ENCODE assay signal across 15 cellular contexts in genomic region chr11:118308995-118309528, GRCh38. TPM values are rescaled to one million over a fixed set of nuclear protein-coding genes. Genes with fewer than 3 reads are reported as not detected.
A peak's percentile ranks its signal among the peaks of the same experiment; 100 is the strongest.
DNase-seq lines count a peak whose midpoint lies in the region; ATAC-seq and TF ChIP-seq lines count a peak whose summit lies in the region.
"Not testable (repeated sequence)": the region's sequence is repeated elsewhere in the genome, so short reads cannot be mapped to it uniquely, and the experiment has no call there.
"Had no signal": no experiment of that assay in that cellular context is flagged by ENCODE, and none has a peak within 500 bp of the region (broad histone marks: within the 10 kb centered on the region; RNA-seq: fewer than 3 reads in every experiment).

No MANE protein-coding gene starts in this region.

- not testable (repeated sequence) for H3K27me3 Mint-ChIP-seq in activated CD4-positive, alpha-beta memory T cell treated with anti-CD3 and anti-CD28 coated beads, Interleukin-2, amount 10 ng/mL, durations not matched to agents 7 days and 5 days; activated T-cell treated with anti-CD3 and anti-CD28 coated beads, Interleukin-2, amount 50 U/mL, for 4 hours (ENCODE audit: low read depth); activated naive CD4-positive, alpha-beta T cell treated with anti-CD3 and anti-CD28 coated beads, Interleukin-2, amount 10 ng/mL, durations not matched to agents 7 days and 5 days; activated naive CD8-positive, alpha-beta T cell treated with anti-CD3 and anti-CD28 coated beads, Interleukin-2, amount 50 U/mL, for 24 hours; natural killer cell treated with Interleukin-12 subunit alpha and Interleukin-12 subunit beta and Interleukin-15 and Interleukin-18, amount 100 ng/mL, for 72 hours; stimulated activated naive CD8-positive, alpha-beta T cell treated with anti-CD3 and anti-CD28 coated beads, Interleukin-15, amount 100 ng/mL, for 72 hours

- peaks cover 96% of the 10 kb centered on the region for H3K79me2 ChIP-seq in DND-41 (ENCODE audit: insufficient read depth, low read length)

- not testable (repeated sequence) for H3K4me3 ChIP-seq in DND-41 (ENCODE audit: low read depth in 1 of 2, low read length in 2 of 2)

- H3K36me3 ChIP-seq in DND-41 (ENCODE audit: insufficient read depth, low read length), result peaks cover 78% of the 10 kb centered on the region

- not testable (repeated sequence) for TF ChIP-seq CTCF in DND-41 (IDR thresholded peaks at IDR 0.05; ENCODE audit: borderline replicate concordance, extremely low read depth, low read length, poor library complexity, severe bottlenecking)

- peak overlapping the region; percentile 48 for H3K27ac Mint-ChIP-seq in activated CD4-positive, alpha-beta memory T cell treated with anti-CD3 and anti-CD28 coated beads, Interleukin-2, amount 10 ng/mL, durations not matched to agents 7 days and 5 days
- peak overlapping the region; percentile 0 for H3K27ac Mint-ChIP-seq in activated naive CD4-positive, alpha-beta T cell treated with anti-CD3 and anti-CD28 coated beads, Interleukin-2, amount 10 ng/mL, durations not matched to agents 7 days and 5 days
- H3K27ac Mint-ChIP-seq in activated naive CD8-positive, alpha-beta T cell treated with anti-CD3 and anti-CD28 coated beads, Interleukin-2, amount 50 U/mL, for 24 hours, result peak overlapping the region; percentile 98
- H3K27ac Mint-ChIP-seq in natural killer cell treated with Interleukin-12 subunit alpha and Interleukin-12 subunit beta and Interleukin-15 and Interleukin-18, amount 100 ng/mL, for 72 hours, result peak overlapping the region; percentile 0 to 7
- H3K27ac Mint-ChIP-seq in stimulated activated naive CD8-positive, alpha-beta T cell treated with anti-CD3 and anti-CD28 coated beads, Interleukin-15, amount 100 ng/mL, for 72 hours, result peak overlapping the region; percentile 1 to 33

- H3K27ac ChIP-seq in DND-41 (ENCODE audit: low read length), result peak overlapping the region; percentile 97

- peak overlapping the region; percentile 60; the same call in 1 of the 2 replicates for H3K4me2 ChIP-seq in DND-41 (ENCODE audit: insufficient read depth, low read length)

- not testable (repeated sequence) for DNase-seq in DND-41; activated CD4-positive, alpha-beta memory T cell treated with anti-CD3 and anti-CD28 coated beads, Interleukin-2, amount 10 ng/mL, durations not matched to agents 7 days and 5 days; activated T-cell treated with anti-CD3 and anti-CD28 coated beads, Interleukin-2, amount 50 U/mL, for 4 hours; activated naive CD4-positive, alpha-beta T cell treated with anti-CD3 and anti-CD28 coated beads, Interleukin-2, amount 10 ng/mL, durations not matched to agents 7 days and 5 days; activated naive CD8-positive, alpha-beta T cell treated with anti-CD3 and anti-CD28 coated beads, Interleukin-2, amount 50 U/mL, for 24 hours; natural killer cell treated with Interleukin-12 subunit alpha and Interleukin-12 subunit beta and Interleukin-15 and Interleukin-18, amount 100 ng/mL, for 72 hours (ENCODE audit: low spot score); stimulated activated naive CD8-positive, alpha-beta T cell treated with anti-CD3 and anti-CD28 coated beads, Interleukin-15, amount 100 ng/mL, for 72 hours

- not testable (repeated sequence) for H2AFZ ChIP-seq in DND-41 (ENCODE audit: low read depth, low read length)

- not testable (repeated sequence) for H3K9me3 ChIP-seq in DND-41 (ENCODE audit: insufficient read depth, low read length, severe bottlenecking)

- peaks cover 84% of the 10 kb centered on the region for H3K36me3 Mint-ChIP-seq in activated CD4-positive, alpha-beta memory T cell treated with anti-CD3 and anti-CD28 coated beads, Interleukin-2, amount 10 ng/mL, durations not matched to agents 7 days and 5 days (ENCODE audit: low read depth)
- peaks cover 65% of the 10 kb centered on the region for H3K36me3 Mint-ChIP-seq in activated T-cell treated with anti-CD3 and anti-CD28 coated beads, Interleukin-2, amount 50 U/mL, for 4 hours (ENCODE audit: insufficient read depth)
- H3K36me3 Mint-ChIP-seq in activated naive CD4-positive, alpha-beta T cell treated with anti-CD3 and anti-CD28 coated beads, Interleukin-2, amount 10 ng/mL, durations not matched to agents 7 days and 5 days, result peaks cover 79% of the 10 kb centered on the region
- peaks cover 82% of the 10 kb centered on the region for H3K36me3 Mint-ChIP-seq in activated naive CD8-positive, alpha-beta T cell treated with anti-CD3 and anti-CD28 coated beads, Interleukin-2, amount 50 U/mL, for 24 hours (ENCODE audit: low read depth)
- peaks cover 15% of the 10 kb centered on the region for H3K36me3 Mint-ChIP-seq in natural killer cell treated with Interleukin-12 subunit alpha and Interleukin-12 subunit beta and Interleukin-15 and Interleukin-18, amount 100 ng/mL, for 72 hours

- peaks cover 90% of the 10 kb centered on the region for H3K4me1 ChIP-seq in DND-41 (ENCODE audit: insufficient read depth, low read length)

- not testable (repeated sequence) for H4K20me1 ChIP-seq in DND-41 (ENCODE audit: insufficient read depth, low read length)

- CTCF ChIA-PET in activated CD4-positive, alpha-beta memory T cell treated with anti-CD3 and anti-CD28 coated beads, Interleukin-2, amount 10 ng/mL, durations not matched to agents 7 days and 5 days (lab: Charles Lee), result interaction anchor here (0.6 to 6.5 kb wide), 4 partner anchors 13 to 136 kb away, joined by 3 to 43 read pairs (median 8); no protein-coding TSS in a partner anchor
- CTCF ChIA-PET in activated naive CD4-positive, alpha-beta T cell treated with anti-CD3 and anti-CD28 coated beads, Interleukin-2, amount 10 ng/mL, durations not matched to agents 7 days and 5 days (lab: Charles Lee), result interaction anchor here (1.0 to 2.5 kb wide), 5 partner anchors 10 to 111 kb away, joined by 3 to 11 read pairs (median 6); partner anchors contain the start of gene CD3D

- not testable (repeated sequence) for H3K27me3 ChIP-seq in DND-41 (ENCODE audit: insufficient read depth, low read length, poor library complexity)

- not testable (repeated sequence) for H3K4me3 Mint-ChIP-seq in activated CD4-positive, alpha-beta memory T cell treated with anti-CD3 and anti-CD28 coated beads, Interleukin-2, amount 10 ng/mL, durations not matched to agents 7 days and 5 days; activated naive CD4-positive, alpha-beta T cell treated with anti-CD3 and anti-CD28 coated beads, Interleukin-2, amount 10 ng/mL, durations not matched to agents 7 days and 5 days; natural killer cell treated with Interleukin-12 subunit alpha and Interleukin-12 subunit beta and Interleukin-15 and Interleukin-18, amount 100 ng/mL, for 72 hours
- peak overlapping the region; percentile 23 for H3K4me3 Mint-ChIP-seq in activated T-cell treated with anti-CD3 and anti-CD28 coated beads, Interleukin-2, amount 50 U/mL, for 4 hours
- peak overlapping the region; percentile 97 for H3K4me3 Mint-ChIP-seq in activated naive CD8-positive, alpha-beta T cell treated with anti-CD3 and anti-CD28 coated beads, Interleukin-2, amount 50 U/mL, for 24 hours
- peak overlapping the region; percentile 5 to 99 for H3K4me3 Mint-ChIP-seq in stimulated activated naive CD8-positive, alpha-beta T cell treated with anti-CD3 and anti-CD28 coated beads, Interleukin-15, amount 100 ng/mL, for 72 hours

- not testable (repeated sequence) for H3K9me3 Mint-ChIP-seq in activated CD4-positive, alpha-beta memory T cell treated with anti-CD3 and anti-CD28 coated beads, Interleukin-2, amount 10 ng/mL, durations not matched to agents 7 days and 5 days; activated T-cell treated with anti-CD3 and anti-CD28 coated beads, Interleukin-2, amount 50 U/mL, for 4 hours; activated naive CD4-positive, alpha-beta T cell treated with anti-CD3 and anti-CD28 coated beads, Interleukin-2, amount 10 ng/mL, durations not matched to agents 7 days and 5 days; activated naive CD8-positive, alpha-beta T cell treated with anti-CD3 and anti-CD28 coated beads, Interleukin-2, amount 50 U/mL, for 24 hours; natural killer cell treated with Interleukin-12 subunit alpha and Interleukin-12 subunit beta and Interleukin-15 and Interleukin-18, amount 100 ng/mL, for 72 hours; stimulated activated naive CD8-positive, alpha-beta T cell treated with anti-CD3 and anti-CD28 coated beads, Interleukin-15, amount 100 ng/mL, for 72 hours

- not testable (repeated sequence) for ATAC-seq in DND-41 (ENCODE audit: insufficient read depth, low read depth); natural killer cell treated with Interleukin-12 subunit alpha and Interleukin-12 subunit beta and Interleukin-15 and Interleukin-18, amount 100 ng/mL, for 72 hours
- peak; percentile 42 to 71 for ATAC-seq in activated CD4-positive, CD25-positive, alpha-beta regulatory T cell treated with anti-CD3 and anti-CD28 coated beads, Interleukin-2, amount 50 U/mL, for 24 hours
- peak; percentile 15 to 20 for ATAC-seq in activated T-cell treated with anti-CD3 and anti-CD28 coated beads, Interleukin-2, amount 50 U/mL, for 4 hours
- peak; percentile 45 for ATAC-seq in activated naive CD8-positive, alpha-beta T cell treated with anti-CD3 and anti-CD28 coated beads, Interleukin-2, amount 50 U/mL, for 24 hours
- ATAC-seq in stimulated activated naive CD8-positive, alpha-beta T cell treated with anti-CD3 and anti-CD28 coated beads, Interleukin-15, amount 100 ng/mL, for 72 hours, result peak; percentile 27

- H3K4me1 Mint-ChIP-seq in activated CD4-positive, alpha-beta memory T cell treated with anti-CD3 and anti-CD28 coated beads, Interleukin-2, amount 10 ng/mL, durations not matched to agents 7 days and 5 days, result peaks cover 78% of the 10 kb centered on the region
- H3K4me1 Mint-ChIP-seq in activated T-cell treated with anti-CD3 and anti-CD28 coated beads, Interleukin-2, amount 50 U/mL, for 4 hours (ENCODE audit: low read depth), result peaks cover 82% of the 10 kb centered on the region
- peaks cover 83% of the 10 kb centered on the region for H3K4me1 Mint-ChIP-seq in activated naive CD4-positive, alpha-beta T cell treated with anti-CD3 and anti-CD28 coated beads, Interleukin-2, amount 10 ng/mL, durations not matched to agents 7 days and 5 days
- H3K4me1 Mint-ChIP-seq in activated naive CD8-positive, alpha-beta T cell treated with anti-CD3 and anti-CD28 coated beads, Interleukin-2, amount 50 U/mL, for 24 hours, result peaks cover 81% of the 10 kb centered on the region
- H3K4me1 Mint-ChIP-seq in natural killer cell treated with Interleukin-12 subunit alpha and Interleukin-12 subunit beta and Interleukin-15 and Interleukin-18, amount 100 ng/mL, for 72 hours (ENCODE audit: low read depth in 2 of 2), result peaks cover 34 to 59% of the 10 kb centered on the region in 2 donors
- H3K4me1 Mint-ChIP-seq in stimulated activated naive CD8-positive, alpha-beta T cell treated with anti-CD3 and anti-CD28 coated beads, Interleukin-15, amount 100 ng/mL, for 72 hours, result peaks cover 78% of the 10 kb centered on the region

- POLR2A ChIA-PET in activated CD4-positive, alpha-beta memory T cell treated with anti-CD3 and anti-CD28 coated beads, Interleukin-2, amount 10 ng/mL, durations not matched to agents 7 days and 5 days (lab: Charles Lee), result interaction anchor here (0.6 to 1.4 kb wide), 2 partner anchors 24 to 107 kb away, joined by 3 to 4 read pairs; no protein-coding TSS in a partner anchor

- not testable (repeated sequence) for H3K9ac ChIP-seq in DND-41 (ENCODE audit: low read depth, low read length)

RNA-seq across cellular contexts. Expression of gene CD3E, which starts 4.5 kb away (rescaled TPM):
- total RNA-seq in activated CD4-positive, alpha-beta memory T cell treated with anti-CD3 and anti-CD28 coated beads, Interleukin-2, amount 10 ng/mL, durations not matched to agents 7 days and 5 days, result 100 to 1,000 TPM; 639 to 653 TPM
- total RNA-seq in activated T-cell treated with anti-CD3 and anti-CD28 coated beads, Interleukin-2, amount 50 U/mL, for 4 hours, result 100 to 1,000 TPM; 371 to 436 (median 407) TPM
- total RNA-seq in natural killer cell treated with Interleukin-12 subunit alpha and Interleukin-12 subunit beta and Interleukin-15 and Interleukin-18, amount 100 ng/mL, for 72 hours, result 100 to 1,000 TPM in 1 of 2 donors, 10 to 100 TPM in 1; 25.7 to 148 TPM
- total RNA-seq: A673, Calu3, Daoy, H7, IMR-90, M059J, PC-9 had no signal

RNA-seq across cellular contexts. Expression of gene CD3D, which starts 33.4 kb away (rescaled TPM):
- 100 to 1,000 TPM; 467 to 476 TPM for total RNA-seq in activated CD4-positive, alpha-beta memory T cell treated with anti-CD3 and anti-CD28 coated beads, Interleukin-2, amount 10 ng/mL, durations not matched to agents 7 days and 5 days
- 100 to 1,000 TPM; 412 to 451 (median 427) TPM for total RNA-seq in activated T-cell treated with anti-CD3 and anti-CD28 coated beads, Interleukin-2, amount 50 U/mL, for 4 hours
- 100 to 1,000 TPM in 1 of 2 donors, 10 to 100 TPM in 1; 30.5 to 161 TPM for total RNA-seq in natural killer cell treated with Interleukin-12 subunit alpha and Interleukin-12 subunit beta and Interleukin-15 and Interleukin-18, amount 100 ng/mL, for 72 hours
- total RNA-seq: A673, Calu3, IMR-90, M059J, PC-9 had no signal

RNA-seq across cellular contexts. Expression of gene CD3G, which starts 35.1 kb away (rescaled TPM):
- total RNA-seq in activated CD4-positive, alpha-beta memory T cell treated with anti-CD3 and anti-CD28 coated beads, Interleukin-2, amount 10 ng/mL, durations not matched to agents 7 days and 5 days, result 100 to 1,000 TPM; 223 to 225 TPM
- total RNA-seq in activated T-cell treated with anti-CD3 and anti-CD28 coated beads, Interleukin-2, amount 50 U/mL, for 4 hours, result 100 to 1,000 TPM in 2 of 3 donors, 10 to 100 TPM in 1; 86.4 to 105 (median 102) TPM
- 10 to 100 TPM in 1 of 2 donors, 1 to 10 TPM in 1; 7.1 to 49.4 TPM for total RNA-seq in natural killer cell treated with Interleukin-12 subunit alpha and Interleukin-12 subunit beta and Interleukin-15 and Interleukin-18, amount 100 ng/mL, for 72 hours
- total RNA-seq: A673, Calu3, Daoy, H7, IMR-90, M059J, PC-9 had no signal

RNA-seq across cellular contexts. Expression of gene MPZL2, which starts 45.0 kb away (rescaled TPM):
- 1 to 10 TPM; 3.8 to 5.3 TPM for total RNA-seq in activated CD4-positive, alpha-beta memory T cell treated with anti-CD3 and anti-CD28 coated beads, Interleukin-2, amount 10 ng/mL, durations not matched to agents 7 days and 5 days
- 10 to 100 TPM in 2 of 3 donors, 1 to 10 TPM in 1; 9.0 to 12.9 (median 12.8) TPM for total RNA-seq in activated T-cell treated with anti-CD3 and anti-CD28 coated beads, Interleukin-2, amount 50 U/mL, for 4 hours
- total RNA-seq in natural killer cell treated with Interleukin-12 subunit alpha and Interleukin-12 subunit beta and Interleukin-15 and Interleukin-18, amount 100 ng/mL, for 72 hours, result under 1 TPM in 1 of 2 donors, not detected in 1; 0.45 TPM
- total RNA-seq: A673, IMR-90 had no signal

RNA-seq across cellular contexts. Expression of gene UBE4A, which starts 50.3 kb away (rescaled TPM):
- total RNA-seq in activated CD4-positive, alpha-beta memory T cell treated with anti-CD3 and anti-CD28 coated beads, Interleukin-2, amount 10 ng/mL, durations not matched to agents 7 days and 5 days, result 10 to 100 TPM; 42.1 to 44.1 TPM
- total RNA-seq in activated T-cell treated with anti-CD3 and anti-CD28 coated beads, Interleukin-2, amount 50 U/mL, for 4 hours, result 10 to 100 TPM; 43.7 to 45.1 (median 45.0) TPM
- 10 to 100 TPM; 45.0 to 58.8 TPM for total RNA-seq in natural killer cell treated with Interleukin-12 subunit alpha and Interleukin-12 subunit beta and Interleukin-15 and Interleukin-18, amount 100 ng/mL, for 72 hours

Comparison
In these comparisons a context has a peak if more than half of its experiments do, and no peak if none do; other contexts are left out.
1. H3K27ac Mint-ChIP-seq: peak in every context shown above with its lines; median percentile 98 in activated naive CD8-positive, alpha-beta T cell treated with anti-CD3 and anti-CD28 coated beads, Interleukin-2, amount 50 U/mL, for 24 hours; 48 in activated CD4-positive, alpha-beta memory T cell treated with anti-CD3 and anti-CD28 coated beads, Interleukin-2, amount 10 ng/mL, durations not matched to agents 7 days and 5 days; 17 in stimulated activated naive CD8-positive, alpha-beta T cell treated with anti-CD3 and anti-CD28 coated beads, Interleukin-15, amount 100 ng/mL, for 72 hours; 4 in natural killer cell treated with Interleukin-12 subunit alpha and Interleukin-12 subunit beta and Interleukin-15 and Interleukin-18, amount 100 ng/mL, for 72 hours; 0 in activated naive CD4-positive, alpha-beta T cell treated with anti-CD3 and anti-CD28 coated beads, Interleukin-2, amount 10 ng/mL, durations not matched to agents 7 days and 5 days.